In the genomic region with DNA sequence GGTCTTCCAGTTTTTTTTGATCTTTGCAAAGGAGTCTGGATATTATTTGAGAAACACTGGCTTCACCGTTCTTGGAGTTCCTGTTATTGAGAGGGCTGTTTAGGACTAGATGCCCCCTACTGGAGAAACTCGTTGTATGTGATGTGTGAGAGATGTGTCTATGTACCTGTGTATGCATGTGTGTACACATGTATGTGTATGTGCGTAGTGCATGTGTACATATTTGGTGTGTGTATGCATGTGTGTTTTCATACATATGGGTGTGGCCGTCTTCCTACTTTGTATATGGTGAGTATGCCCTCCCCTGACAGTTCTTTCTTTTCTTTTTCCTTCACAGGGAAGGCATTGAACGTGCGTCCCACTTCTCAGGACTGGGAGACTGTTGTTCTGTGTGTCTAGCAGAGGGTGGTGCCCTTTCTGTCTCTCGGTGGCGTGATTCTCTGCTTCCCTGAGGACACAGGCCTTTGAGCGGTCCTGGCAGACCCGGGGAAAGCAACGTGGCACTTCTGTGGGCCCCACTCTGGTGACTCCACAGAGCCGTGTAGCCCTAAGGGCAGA, we compare ENCODE assay signal across 9 cellular contexts. TPM values are rescaled to one million over a fixed set of nuclear protein-coding genes. Genes with fewer than 3 reads are reported as not detected.
A peak's percentile ranks its signal among the peaks of the same experiment; 100 is the strongest.
DNase-seq lines count a peak whose midpoint lies in the region; ATAC-seq and TF ChIP-seq lines count a peak whose summit lies in the region.
"Had no signal": no experiment of that assay in that cellular context is flagged by ENCODE, and none has a peak within 500 bp of the region (broad histone marks: within the 10 kb centered on the region; RNA-seq: fewer than 3 reads in every experiment).

No MANE protein-coding gene starts in this region.

- H3K4me1 Mint-ChIP-seq in effector memory CD8-positive, alpha-beta T cell (ENCODE audit: low read depth in 2 of 2): peaks cover 8 to 14% of the 10 kb centered on the region in 2 donors
- H3K4me1 Mint-ChIP-seq in activated T-helper 2 cell treated with anti-CD3 and anti-CD28 coated beads, Interferon-gamma antibody, Interleukin-2, Interleukin-4, amounts not matched to agents 10 μg/mL and 5 μg/mL and 100 μg/mL, durations not matched to agents 14 hours and 24 hours and 36 hours (ENCODE audit: low read depth): peaks cover 14% of the 10 kb centered on the region

- no peak overlapping the region for H3K27ac Mint-ChIP-seq in effector memory CD8-positive, alpha-beta T cell
- H3K27ac Mint-ChIP-seq in activated T-helper 2 cell treated with anti-CD3 and anti-CD28 coated beads, Interferon-gamma antibody, Interleukin-2, Interleukin-4, amounts not matched to agents 10 μg/mL and 5 μg/mL and 100 μg/mL, durations not matched to agents 14 hours and 24 hours and 36 hours: no peak overlapping the region

- no peaks in the 10 kb centered on the region for H3K9me3 ChIP-seq in BE2C
- H3K9me3 ChIP-seq in mucosa of descending colon: no peaks in the 10 kb centered on the region

- H3K9me3 Mint-ChIP-seq in effector memory CD8-positive, alpha-beta T cell: no peaks in the 10 kb centered on the region
- no peaks in the 10 kb centered on the region for H3K9me3 Mint-ChIP-seq in activated T-helper 2 cell treated with anti-CD3 and anti-CD28 coated beads, Interferon-gamma antibody, Interleukin-2, Interleukin-4, amounts not matched to agents 10 μg/mL and 5 μg/mL and 100 μg/mL, durations not matched to agents 14 hours and 24 hours and 36 hours

- no peak for TF ChIP-seq EP300 in Ishikawa (IDR thresholded peaks at IDR 0.05; ENCODE audit: borderline replicate concordance)

- H3K36me3 Mint-ChIP-seq in effector memory CD8-positive, alpha-beta T cell (ENCODE audit: insufficient read depth): no peaks in the 10 kb centered on the region
- no peaks in the 10 kb centered on the region for H3K36me3 Mint-ChIP-seq in activated T-helper 2 cell treated with anti-CD3 and anti-CD28 coated beads, Interferon-gamma antibody, Interleukin-2, Interleukin-4, amounts not matched to agents 10 μg/mL and 5 μg/mL and 100 μg/mL, durations not matched to agents 14 hours and 24 hours and 36 hours (ENCODE audit: low read depth)

- peak; percentile 58 for TF ChIP-seq RAD21 in Ishikawa (IDR thresholded peaks at IDR 0.05; ENCODE audit: low read depth)

- no peaks in the 10 kb centered on the region for H3K27me3 ChIP-seq in BE2C

- H3K36me3 ChIP-seq in BE2C (no peaks in the 10 kb centered on the region), mucosa of descending colon (ENCODE audit: low read depth) (no peaks in the 10 kb centered on the region)

- peak; percentile 64 for DNase-seq in BE2C
- DNase-seq in SHP77 (lab: John Stamatoyannopoulos, UW): peak; percentile 72 to 78
- DNase-seq in effector memory CD8-positive, alpha-beta T cell: peak; percentile 52 to 59 (median 58)
- peak in 1 of 3 donors; percentile 77 for DNase-seq in mucosa of descending colon
- no peak for DNase-seq in UCSD-AML1 (lab: John Stamatoyannopoulos, UW; ENCODE audit: unreplicated experiment)
- DNase-seq in activated T-helper 2 cell treated with anti-CD3 and anti-CD28 coated beads, Interferon-gamma antibody, Interleukin-2, Interleukin-4, amounts not matched to agents 10 μg/mL and 5 μg/mL and 100 μg/mL, durations not matched to agents 14 hours and 24 hours and 36 hours (ENCODE audit: low spot score): no peak

- no peaks in the 10 kb centered on the region for H3K27me3 Mint-ChIP-seq in effector memory CD8-positive, alpha-beta T cell
- H3K27me3 Mint-ChIP-seq in activated T-helper 2 cell treated with anti-CD3 and anti-CD28 coated beads, Interferon-gamma antibody, Interleukin-2, Interleukin-4, amounts not matched to agents 10 μg/mL and 5 μg/mL and 100 μg/mL, durations not matched to agents 14 hours and 24 hours and 36 hours (ENCODE audit: low read depth): peaks cover 2% of the 10 kb centered on the region

- ATAC-seq in effector memory CD8-positive, alpha-beta T cell (replicated peaks): peak; percentile 81
- peak; percentile 52 for ATAC-seq in mucosa of descending colon

- H3K4me1 ChIP-seq in BE2C (no peaks in the 10 kb centered on the region), mucosa of descending colon (ENCODE audit: low read depth) (peaks cover 6% of the 10 kb centered on the region)

- intact Hi-C loops in mucosa of descending colon (cut with DNase I, micrococcal nuclease): no loop called here
- intact Hi-C loops in activated T-helper 2 cell treated with anti-CD3 and anti-CD28 coated beads, Interferon-gamma antibody, Interleukin-2, Interleukin-4, amounts not matched to agents 10 μg/mL and 5 μg/mL and 100 μg/mL, durations not matched to agents 14 hours and 24 hours and 36 hours (cut with micrococcal nuclease): loop anchor here (2.0 kb wide), 1 partner anchor 29 kb away; the partner anchor contains the start of gene CALHM2

- no peak overlapping the region for H3K4me3 Mint-ChIP-seq in effector memory CD8-positive, alpha-beta T cell
- H3K4me3 Mint-ChIP-seq in activated T-helper 2 cell treated with anti-CD3 and anti-CD28 coated beads, Interferon-gamma antibody, Interleukin-2, Interleukin-4, amounts not matched to agents 10 μg/mL and 5 μg/mL and 100 μg/mL, durations not matched to agents 14 hours and 24 hours and 36 hours (ENCODE audit: low read depth): no peak overlapping the region

- H3K4me3 ChIP-seq in BE2C (ENCODE audit: low read depth, low read length): no peak overlapping the region
- no peak overlapping the region for H3K4me3 ChIP-seq in mucosa of descending colon
- H3K4me3 ChIP-seq: skin epidermis had no signal

- TF ChIP-seq CTCF in BE2C (IDR thresholded peaks at IDR 0.05; ENCODE audit: low read depth, low read length) (peak; percentile 79), GM12874 (IDR thresholded peaks at IDR 0.05; ENCODE audit: insufficient read depth, low read depth, low read length) (peak; percentile 69), mucosa of descending colon (IDR thresholded peaks at IDR 0.05) (peak; percentile 34)

TF ChIP-seq in Ishikawa, 13 proteins besides CTCF, POLR2A, EP300 and RAD21 (continues in another document):
- no peak for TF ChIP-seq YY1 (IDR thresholded peaks at IDR 0.05; ENCODE audit: low read depth)
- TF ChIP-seq REST (IDR thresholded peaks at IDR 0.05; ENCODE audit: low read depth): no peak
- TF ChIP-seq CEBPB (IDR thresholded peaks at IDR 0.05): no peak
- TF ChIP-seq, protein P1, sequence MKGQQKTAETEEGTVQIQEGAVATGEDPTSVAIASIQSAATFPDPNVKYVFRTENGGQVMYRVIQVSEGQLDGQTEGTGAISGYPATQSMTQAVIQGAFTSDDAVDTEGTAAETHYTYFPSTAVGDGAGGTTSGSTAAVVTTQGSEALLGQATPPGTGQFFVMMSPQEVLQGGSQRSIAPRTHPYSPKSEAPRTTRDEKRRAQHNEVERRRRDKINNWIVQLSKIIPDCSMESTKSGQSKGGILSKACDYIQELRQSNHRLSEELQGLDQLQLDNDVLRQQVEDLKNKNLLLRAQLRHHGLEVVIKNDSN (IDR thresholded peaks at IDR 0.05): no peak
- no peak for TF ChIP-seq TCF12 (IDR thresholded peaks at IDR 0.05; ENCODE audit: low read depth)
- TF ChIP-seq TEAD4 (IDR thresholded peaks at IDR 0.05): no peak
- TF ChIP-seq TAF1 (IDR thresholded peaks at IDR 0.05; ENCODE audit: low read depth): no peak
- no peak for TF ChIP-seq ZBTB7A (IDR thresholded peaks at IDR 0.05; ENCODE audit: low read depth)
- no peak for TF ChIP-seq FOXM1 (IDR thresholded peaks at IDR 0.05; ENCODE audit: borderline replicate concordance, low read depth)

RNA-seq across cellular contexts. Expression of gene CALHM3, which starts 3.0 kb away (rescaled TPM):
- polyA plus RNA-seq in BE2C (2012; ENCODE audit: insufficient read depth, insufficient read length, low read depth): not detected
- total RNA-seq in mucosa of descending colon: not detected
- not detected in 2 replicates for total RNA-seq in activated T-helper 2 cell treated with anti-CD3 and anti-CD28 coated beads, Interferon-gamma antibody, Interleukin-2, Interleukin-4, amounts not matched to agents 10 μg/mL and 5 μg/mL and 100 μg/mL, durations not matched to agents 14 hours and 24 hours and 36 hours

RNA-seq across cellular contexts. Expression of gene NEURL1, which starts 11.5 kb away (rescaled TPM):
- polyA plus RNA-seq in BE2C (2012; ENCODE audit: insufficient read depth, insufficient read length, low read depth): 10.0 TPM
- 10 to 100 TPM; 15.9 to 68.7 (median 42.9) TPM for total RNA-seq in mucosa of descending colon
- 1.7 and 2.2 TPM in 2 replicates for total RNA-seq in activated T-helper 2 cell treated with anti-CD3 and anti-CD28 coated beads, Interferon-gamma antibody, Interleukin-2, Interleukin-4, amounts not matched to agents 10 μg/mL and 5 μg/mL and 100 μg/mL, durations not matched to agents 14 hours and 24 hours and 36 hours

RNA-seq across cellular contexts. Expression of gene CALHM1, which starts 23.4 kb away (rescaled TPM):
- 0.19 TPM for polyA plus RNA-seq in BE2C (2012; ENCODE audit: insufficient read depth, insufficient read length, low read depth)
- not detected for total RNA-seq in mucosa of descending colon
- 0.09 TPM in 1 of 2 replicates, not detected in the other for total RNA-seq in activated T-helper 2 cell treated with anti-CD3 and anti-CD28 coated beads, Interferon-gamma antibody, Interleukin-2, Interleukin-4, amounts not matched to agents 10 μg/mL and 5 μg/mL and 100 μg/mL, durations not matched to agents 14 hours and 24 hours and 36 hours

RNA-seq across cellular contexts. Expression of gene CALHM2, which starts 29.9 kb away (rescaled TPM):
- polyA plus RNA-seq in BE2C (2012; ENCODE audit: insufficient read depth, insufficient read length, low read depth): 57.6 TPM
- 10 to 100 TPM in 2 of 3 donors, 1 to 10 TPM in 1; 5.8 to 16.8 (median 12.3) TPM for total RNA-seq in mucosa of descending colon
- 20.3 and 21.1 TPM in 2 replicates for total RNA-seq in activated T-helper 2 cell treated with anti-CD3 and anti-CD28 coated beads, Interferon-gamma antibody, Interleukin-2, Interleukin-4, amounts not matched to agents 10 μg/mL and 5 μg/mL and 100 μg/mL, durations not matched to agents 14 hours and 24 hours and 36 hours

Comparison
In these comparisons a context has a peak if more than half of its experiments do, and no peak if none do; other contexts are left out.
1. DNase-seq: peak in BE2C (single experiment), SHP77 (2 of 2) and effector memory CD8-positive, alpha-beta T cell (3 of 3); none in UCSD-AML1 (single experiment) and activated T-helper 2 cell treated with anti-CD3 and anti-CD28 coated beads, Interferon-gamma antibody, Interleukin-2, Interleukin-4, amounts not matched to agents 10 μg/mL and 5 μg/mL and 100 μg/mL, durations not matched to agents 14 hours and 24 hours and 36 hours (single experiment).
2. Peak in every context shown above with its lines, with median percentiles within 50 percentile points of each other: CTCF ChIP-seq.